Comparison of ENCODE assay signal across 9 cellular contexts in the genomic region with DNA sequence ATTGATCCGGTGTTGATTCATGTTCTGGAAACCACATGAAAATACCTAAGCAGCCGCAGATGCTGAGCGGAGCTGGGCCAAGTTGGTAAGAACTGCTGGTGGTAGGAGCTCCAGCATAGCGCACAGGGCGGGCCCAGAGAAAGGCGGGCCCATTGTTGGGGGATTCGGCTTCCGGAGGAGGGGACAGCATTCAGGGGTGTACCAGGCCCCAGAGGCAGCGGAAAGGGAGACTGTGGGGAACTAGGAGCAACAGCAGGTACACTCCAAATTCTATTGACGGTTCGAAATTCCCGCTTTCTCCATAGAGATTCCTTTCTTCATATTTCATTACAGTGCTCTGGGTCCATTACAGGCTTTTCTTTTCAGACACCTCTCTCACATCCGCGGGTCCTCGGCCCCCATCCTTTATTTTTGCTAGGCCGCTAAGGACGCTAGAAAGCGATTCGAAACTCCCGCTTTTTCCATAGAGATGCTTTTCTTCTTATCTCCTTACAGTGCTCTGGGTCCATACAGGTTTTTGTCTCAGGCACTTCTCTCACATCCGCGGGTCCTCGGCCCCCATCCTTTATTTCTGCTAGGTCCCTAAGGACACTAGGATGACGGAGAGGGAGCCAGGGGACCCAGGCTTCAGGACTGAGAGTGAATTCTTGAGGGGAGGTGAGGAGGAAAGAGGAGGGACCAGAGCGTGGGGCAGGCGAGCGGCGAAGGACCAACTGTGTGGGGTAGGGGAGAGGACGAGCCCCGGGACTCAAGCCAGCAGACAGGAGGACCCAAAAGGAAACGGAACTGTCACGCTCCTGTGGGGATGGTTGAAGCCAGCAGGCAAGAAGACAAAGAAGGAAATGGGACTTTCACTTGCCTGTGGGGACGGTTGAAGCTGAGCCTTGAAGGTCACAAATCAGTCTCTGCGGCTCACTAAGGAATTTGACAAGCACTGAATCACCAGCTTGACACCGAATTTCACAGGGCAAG. TPM values are rescaled to one million over a fixed set of nuclear protein-coding genes. Genes with fewer than 3 reads are reported as not detected.
DNase-seq lines count a peak whose midpoint lies in the region; ATAC-seq and TF ChIP-seq lines count a peak whose summit lies in the region.
"Had no signal": no experiment of that assay in that cellular context is flagged by ENCODE, and none has a peak within 500 bp of the region (broad histone marks: within the 10 kb centered on the region; RNA-seq: fewer than 3 reads in every experiment).

A gene with protein sequence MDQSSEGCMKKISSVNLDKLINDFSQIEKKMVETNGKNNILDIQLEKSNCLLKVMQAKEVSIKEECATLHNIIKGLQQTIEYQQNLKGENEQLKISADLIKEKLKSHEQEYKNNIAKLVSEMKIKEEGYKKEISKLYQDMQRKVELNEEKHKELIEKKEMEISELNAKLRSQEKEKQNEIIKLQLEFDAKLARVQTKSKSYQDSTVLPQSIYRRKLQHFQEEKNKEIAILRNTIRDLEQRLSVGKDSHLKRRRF (plus strand): TSS at position 189 of the 972 bp plus-strand sequence. CDS start 2,304 bp downstream, outside the sequence.

- no peaks in the 10 kb centered on the region for H3K4me1 ChIP-seq in testis

- no peak within 1 kb of the TSS for H3K27ac ChIP-seq in testis
- H3K27ac ChIP-seq: 22Rv1 had no signal

- peak; percentile 32 to 56 for DNase-seq in NCI-H2081 (lab: John Stamatoyannopoulos, UW)
- no peak for DNase-seq in NCI-H2081 treated with DMSO at 0.1 percent for 48 hours (lab: John Stamatoyannopoulos, UW)
- peak; percentile 46 for DNase-seq in HT1080 (ENCODE audit: low read depth)
- peak; percentile 17 to 23 for DNase-seq in erythroblast (lab: John Stamatoyannopoulos, UW)
- peak; percentile 10 for DNase-seq in occipital lobe (lab: John Stamatoyannopoulos, UW)
- peak; percentile 55 for DNase-seq in testis

- no peak for ATAC-seq in GM21717 (IDR thresholded peaks at IDR 0.05; ENCODE audit: unreplicated experiment)

- CTCF ChIA-PET in activated CD8-positive, alpha-beta memory T cell treated with anti-CD3 and anti-CD28 coated beads for 36 hours (lab: Charles Lee): no interaction called here

- intact Hi-C loops in testis (cut with DNase I; ENCODE audit: low total_unique reads): no loop called here

- WGBS in testis, 2 donors: 21 to 22% methylated on average over 35 of the region's 35 CpGs

- TF ChIP-seq CTCF in testis (IDR thresholded peaks at IDR 0.05): no peak

- H3K27me3 ChIP-seq in testis: no peaks in the 10 kb centered on the region

- H3K4me3 ChIP-seq in testis: peak within 1 kb of the TSS; percentile 44 to 46

- H3K9me3 ChIP-seq in testis: no peaks in the 10 kb centered on the region

- POLR2A ChIA-PET in activated CD8-positive, alpha-beta memory T cell treated with anti-CD3 and anti-CD28 coated beads for 36 hours (lab: Charles Lee): no interaction called here

- H3K36me3 ChIP-seq in testis (ENCODE audit: low read depth, missing control alignments): no peaks in the 10 kb centered on the region

- TF ChIP-seq POLR2A in erythroblast (IDR thresholded peaks at IDR 0.05; ENCODE audit: low read length): peak; percentile 15
- no peak for TF ChIP-seq POLR2A in testis (IDR thresholded peaks at IDR 0.05)

RNA-seq across cellular contexts. Expression of the gene that starts here (rescaled TPM):
- total RNA-seq in HT1080 (2014; rRNA removed; shearing (Covaris generic)): 0.03 TPM in 1 of 2 replicates, not detected in the other
- polyA plus RNA-seq in HT1080 (2015; cell fraction: cytosol; rRNA removed): 0.31 TPM in 1 of 2 replicates, not detected in the other
- polyA plus RNA-seq in HT1080 (2015; cell fraction: nucleus; rRNA removed): 0.04 TPM in 1 of 2 replicates, not detected in the other
- total RNA-seq in activated CD8-positive, alpha-beta memory T cell treated with anti-CD3 and anti-CD28 coated beads for 36 hours: 10 to 100 TPM; 13.4 to 13.9 TPM
- total RNA-seq in occipital lobe: 12.9 TPM
- 1 to 10 TPM; 2.4 to 5.2 TPM for total RNA-seq in testis
- 1.4 TPM for polyA plus RNA-seq in testis (ENCODE audit: insufficient read depth, low read depth, low replicate concordance)

Comparison
In these comparisons a context has a peak if more than half of its experiments do, and no peak if none do; other contexts are left out.
1. Peak in DNase-seq in HT1080; RNA of the gene not detected or under 1 TPM.